ENCODE assay signal across 18 cellular contexts in genomic region chr13:58343081-58343480, GRCh38.
"Had no signal": no experiment of that assay in that cellular context is flagged by ENCODE, and none has a peak within 500 bp of the region (broad histone marks: within the 10 kb centered on the region; RNA-seq: fewer than 3 reads in every experiment).

No MANE protein-coding gene starts in this region.

- DNase-seq: activated CD4-positive, alpha-beta T cell treated with anti-CD3 and anti-CD28 coated beads for 36 hours; activated CD8-positive, alpha-beta memory T cell treated with anti-CD3 and anti-CD28 coated beads, Interleukin-2, amount 50 U/mL, for 4 hours; activated CD8-positive, alpha-beta T cell treated with anti-CD3 and anti-CD28 coated beads for 36 hours; activated naive CD4-positive, alpha-beta T cell; caudate nucleus; effector CD4-positive, alpha-beta T cell; left ventricle myocardium inferior; mesenchymal stem cell; ovary; stimulated activated CD4-positive, alpha-beta T cell treated with anti-CD3 and anti-CD28 coated beads, Interleukin-2, amount 100 ng/mL, for 48 hours; stimulated activated naive CD4-positive, alpha-beta T cell treated with Interleukin-2 at 50 U/mL for 16 hours; T-helper 9 cell; upper lobe of left lung had no signal

- H3K4me3 ChIP-seq: ascending aorta, coronary artery, left ventricle myocardium inferior, ovary, suprapubic skin, upper lobe of left lung had no signal

- H3K4me1 ChIP-seq: ascending aorta, suprapubic skin had no signal

- H3K27ac ChIP-seq: ascending aorta, coronary artery, epithelial cell of prostate, left ventricle myocardium inferior, ovary, suprapubic skin, upper lobe of left lung, VCaP had no signal

- ATAC-seq: activated CD4-positive, alpha-beta T cell treated with anti-CD3 and anti-CD28 coated beads for 36 hours; activated CD8-positive, alpha-beta T cell treated with anti-CD3 and anti-CD28 coated beads for 36 hours had no signal

- H3K27ac Mint-ChIP-seq: activated CD4-positive, alpha-beta T cell treated with anti-CD3 and anti-CD28 coated beads for 36 hours; activated CD8-positive, alpha-beta T cell treated with anti-CD3 and anti-CD28 coated beads for 36 hours had no signal

- H3K9me3 ChIP-seq: ascending aorta, ovary, suprapubic skin, upper lobe of left lung had no signal

- H3K27me3 Mint-ChIP-seq: activated CD4-positive, alpha-beta T cell treated with anti-CD3 and anti-CD28 coated beads for 36 hours; activated CD8-positive, alpha-beta T cell treated with anti-CD3 and anti-CD28 coated beads for 36 hours had no signal

- H3K4me1 Mint-ChIP-seq: activated CD4-positive, alpha-beta T cell treated with anti-CD3 and anti-CD28 coated beads for 36 hours had no signal

- H3K36me3 ChIP-seq: ascending aorta, left ventricle myocardium inferior, ovary, suprapubic skin, upper lobe of left lung had no signal

- H3K27me3 ChIP-seq: ascending aorta, ovary, suprapubic skin, upper lobe of left lung had no signal

- H3K4me3 Mint-ChIP-seq: activated CD4-positive, alpha-beta T cell treated with anti-CD3 and anti-CD28 coated beads for 36 hours; activated CD8-positive, alpha-beta T cell treated with anti-CD3 and anti-CD28 coated beads for 36 hours had no signal
